Comparison of ENCODE assay signal across 8 cellular contexts in genomic region chr2:54114936-54115283, GRCh38. TPM values are rescaled to one million over a fixed set of nuclear protein-coding genes. Genes with fewer than 3 reads are reported as not detected.
DNase-seq lines count a peak whose midpoint lies in the region; ATAC-seq and TF ChIP-seq lines count a peak whose summit lies in the region.

No MANE protein-coding gene starts in this region.

- H3K4me1 ChIP-seq in mesodermal cell (ENCODE audit: control insufficient read depth, insufficient read depth, low read length, poor library complexity, severe bottlenecking): no peaks in the 10 kb centered on the region

- peaks cover 7% of the 10 kb centered on the region for H3K9me3 Mint-ChIP-seq in stimulated activated naive CD8-positive, alpha-beta T cell treated with anti-CD3 and anti-CD28 coated beads, Interleukin-15, Interleukin-2, amounts not matched to agents 100 ng/mL and 50 ng/mL, for 24 hours

- no peak for DNase-seq in stimulated activated naive CD8-positive, alpha-beta T cell treated with anti-CD3 and anti-CD28 coated beads, Interleukin-15, Interleukin-2, amounts not matched to agents 100 U/mL and 50 U/mL, for 24 hours
- no peak for DNase-seq in astrocyte of the spinal cord (ENCODE audit: low read depth, low spot score)
- DNase-seq in NK-92 (lab: John Stamatoyannopoulos, UW; ENCODE audit: unreplicated experiment): no peak
- DNase-seq in cerebellum (ENCODE audit: low spot score): no peak

- H3K27ac ChIP-seq in mesodermal cell (ENCODE audit: low read depth, low read length, severe bottlenecking): peak overlapping the region; percentile 100

- TF ChIP-seq CTCF in astrocyte of the spinal cord (IDR thresholded peaks at IDR 0.05; ENCODE audit: low read depth, low read length): no peak

- H3K27me3 Mint-ChIP-seq in stimulated activated naive CD8-positive, alpha-beta T cell treated with anti-CD3 and anti-CD28 coated beads, Interleukin-15, Interleukin-2, amounts not matched to agents 100 ng/mL and 50 ng/mL, for 24 hours: no peaks in the 10 kb centered on the region

- H3K36me3 ChIP-seq in mesodermal cell (ENCODE audit: control insufficient read depth, insufficient read depth, low read length): no peaks in the 10 kb centered on the region

- in situ Hi-C loops in astrocyte of the spinal cord (cut with HindIII; ENCODE audit: low sequenced_read_pairs): no loop called here

- H3K27ac Mint-ChIP-seq in stimulated activated naive CD8-positive, alpha-beta T cell treated with anti-CD3 and anti-CD28 coated beads, Interleukin-15, Interleukin-2, amounts not matched to agents 100 ng/mL and 50 ng/mL, for 24 hours: peak overlapping the region; percentile 99

- 40 to 100% methylated on average over 1 of the region's 3 CpGs for WGBS in mesodermal cell (ENCODE audit: insufficient coverage in 2 of 2), 2 experiments

- peaks cover 17% of the 10 kb centered on the region for H3K9me3 ChIP-seq in mesodermal cell (ENCODE audit: control insufficient read depth, low read length)

- peaks cover 25% of the 10 kb centered on the region for H3K4me1 Mint-ChIP-seq in stimulated activated naive CD8-positive, alpha-beta T cell treated with anti-CD3 and anti-CD28 coated beads, Interleukin-15, Interleukin-2, amounts not matched to agents 100 ng/mL and 50 ng/mL, for 24 hours (ENCODE audit: low read depth)

- peak overlapping the region; percentile 95 for H3K4me3 Mint-ChIP-seq in stimulated activated naive CD8-positive, alpha-beta T cell treated with anti-CD3 and anti-CD28 coated beads, Interleukin-15, Interleukin-2, amounts not matched to agents 100 ng/mL and 50 ng/mL, for 24 hours

- peaks cover 16% of the 10 kb centered on the region for H3K36me3 Mint-ChIP-seq in stimulated activated naive CD8-positive, alpha-beta T cell treated with anti-CD3 and anti-CD28 coated beads, Interleukin-15, Interleukin-2, amounts not matched to agents 100 ng/mL and 50 ng/mL, for 24 hours (ENCODE audit: low read depth)

- ATAC-seq in stimulated activated naive CD8-positive, alpha-beta T cell treated with anti-CD3 and anti-CD28 coated beads, Interleukin-15, Interleukin-2, amounts not matched to agents 100 U/mL and 50 U/mL, for 24 hours: no peak
- ATAC-seq in GM21737 (IDR thresholded peaks at IDR 0.05; ENCODE audit: unreplicated experiment) (no peak), HG02610 (IDR thresholded peaks at IDR 0.05; ENCODE audit: unreplicated experiment) (no peak)

- peak overlapping the region; percentile 77 for H3K4me3 ChIP-seq in astrocyte of the spinal cord (ENCODE audit: low read depth, low read length)
- H3K4me3 ChIP-seq in mesodermal cell (ENCODE audit: extremely low read depth, insufficient read depth, low read length, poor library complexity, severe bottlenecking): peak overlapping the region; percentile 68

RNA-seq across cellular contexts. Expression of gene ACYP2, which starts 0.5 kb away (rescaled TPM):
- polyA plus RNA-seq in mesodermal cell (2013, experiment 1 of 2): 11.2 TPM
- polyA plus RNA-seq in mesodermal cell (2013, experiment 2 of 2): 11.0 TPM
- 21.6 TPM for total RNA-seq in cerebellum
